12 cellular contexts compared by ENCODE assay signal in genomic region chr14:75495399-75495798, GRCh38.
"Had no signal": no experiment of that assay in that cellular context is flagged by ENCODE, and none has a peak within 500 bp of the region (broad histone marks: within the 10 kb centered on the region; RNA-seq: fewer than 3 reads in every experiment).

No MANE protein-coding gene starts in this region.

- H3K27me3 Mint-ChIP-seq: activated naive CD8-positive, alpha-beta T cell treated with anti-CD3 and anti-CD28 coated beads for 36 hours had no signal

- ATAC-seq: pancreas had no signal

- H3K4me3 Mint-ChIP-seq: activated naive CD8-positive, alpha-beta T cell treated with anti-CD3 and anti-CD28 coated beads for 36 hours had no signal

- H3K9me3 Mint-ChIP-seq: activated naive CD8-positive, alpha-beta T cell treated with anti-CD3 and anti-CD28 coated beads for 36 hours had no signal

- H3K36me3 Mint-ChIP-seq: activated naive CD8-positive, alpha-beta T cell treated with anti-CD3 and anti-CD28 coated beads for 36 hours had no signal

- DNase-seq: activated CD4-positive, alpha-beta T cell treated with anti-CD3 and anti-CD28 coated beads for 4 hours; activated naive CD8-positive, alpha-beta T cell treated with anti-CD3 and anti-CD28 coated beads for 36 hours; anterior cingulate cortex; brain microvascular endothelial cell; cortex of kidney; effector CD4-positive, alpha-beta T cell; islet precursor cell; midbrain; pancreas; sigmoid colon; spleen; WERI-Rb-1 had no signal

- H3K27ac Mint-ChIP-seq: activated naive CD8-positive, alpha-beta T cell treated with anti-CD3 and anti-CD28 coated beads for 36 hours had no signal
